20 cellular contexts compared by ENCODE assay signal in genomic region chrX:34379891-34380290, GRCh38.
DNase-seq lines count a peak whose midpoint lies in the region; ATAC-seq and TF ChIP-seq lines count a peak whose summit lies in the region.
"Had no signal": no experiment of that assay in that cellular context is flagged by ENCODE, and none has a peak within 500 bp of the region (broad histone marks: within the 10 kb centered on the region; RNA-seq: fewer than 3 reads in every experiment).

No MANE protein-coding gene starts in this region.

- H3K27ac ChIP-seq in gastroesophageal sphincter, result no peak overlapping the region

- ATAC-seq in gastroesophageal sphincter (no peak), HG02610 (IDR thresholded peaks at IDR 0.05; ENCODE audit: unreplicated experiment) (no peak)
- ATAC-seq: SK-N-SH treated with all-trans-retinoic acid at 6 μM for 48 hours had no signal

- no peaks in the 10 kb centered on the region for H3K9me3 ChIP-seq in gastroesophageal sphincter

- TF ChIP-seq EP300 in gastroesophageal sphincter (IDR thresholded peaks at IDR 0.05), result no peak

- 54 to 64% methylated on average over 4 of the region's 4 CpGs for WGBS in gastroesophageal sphincter (ENCODE audit: low coverage in 1 of 2), 2 donors

- no peak for TF ChIP-seq POLR2A in gastroesophageal sphincter (IDR thresholded peaks at IDR 0.05)

- in situ Hi-C loops in SK-MEL-5 (cut with HindIII; ENCODE audit: low pct_unique_long_range_greater_than_20kb, low sequenced_read_pairs), result no loop called here

- TF ChIP-seq CTCF in epithelial cell of esophagus (IDR thresholded peaks at IDR 0.05; ENCODE audit: insufficient read depth, low read depth, low read length, missing control alignments), result no peak
- no peak for TF ChIP-seq CTCF in gastroesophageal sphincter (IDR thresholded peaks at IDR 0.05)

- DNase-seq in GM04503 (ENCODE audit: low read depth) (peak; percentile 13), SK-MEL-5 (ENCODE audit: low read depth, low spot score) (peak; percentile 54), epithelial cell of esophagus (ENCODE audit: low read depth) (peak; percentile 2), renal cortical epithelial cell (ENCODE audit: low read depth) (peak; percentile 0)
- DNase-seq in effector CD4-positive, alpha-beta T cell, result no peak
- DNase-seq: AML-193, DMS 273 treated with DMSO at 0.1 percent for 48 hours, DND-41, GDM1, H9, IMR-90, NCI-H1092 treated with DMSO at 0.1 percent for 48 hours, NCI-H146, NCI-H2081 treated with DMSO at 0.1 percent for 48 hours, NCI-H510A, NCI-H774, SHP77 had no signal

- H3K4me3 ChIP-seq in epithelial cell of esophagus (ENCODE audit: low read length) (no peak overlapping the region), gastroesophageal sphincter (no peak overlapping the region)

- no peaks in the 10 kb centered on the region for H3K4me1 ChIP-seq in gastroesophageal sphincter

- H3K27me3 ChIP-seq in gastroesophageal sphincter, result no peaks in the 10 kb centered on the region

- H3K36me3 ChIP-seq in gastroesophageal sphincter, result no peaks in the 10 kb centered on the region
